Comparison of ENCODE assay signal across 25 cellular contexts in the genomic region with DNA sequence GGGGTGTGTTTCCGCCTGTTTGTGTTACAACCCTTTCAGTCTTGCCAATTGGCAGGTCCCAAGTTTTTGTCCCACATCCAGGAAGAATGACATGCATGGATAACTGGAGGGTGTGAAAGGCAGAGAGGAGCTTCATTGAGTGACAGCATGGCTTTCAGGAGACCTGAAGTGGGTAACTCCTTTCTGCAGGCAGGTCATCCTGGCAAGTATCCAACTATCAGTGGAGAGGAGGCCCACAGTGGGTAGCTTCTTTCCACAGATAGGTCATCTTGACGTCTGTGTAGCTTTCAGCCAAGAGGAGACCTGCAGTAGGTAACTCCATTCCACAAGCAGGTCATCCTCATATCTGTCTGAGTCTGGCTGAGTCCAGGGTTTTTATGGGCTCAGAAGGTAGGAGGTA.
"Had no signal": no experiment of that assay in that cellular context is flagged by ENCODE, and none has a peak within 500 bp of the region (broad histone marks: within the 10 kb centered on the region; RNA-seq: fewer than 3 reads in every experiment).

No MANE protein-coding gene starts in this region.

- H3K27me3 ChIP-seq: ovary, right atrium auricular region, right lobe of liver, stomach, suprapubic skin, tibial artery, upper lobe of right lung had no signal

- H3K9me3 ChIP-seq: left ventricle myocardium inferior, ovary, right atrium auricular region, right lobe of liver, suprapubic skin, thoracic aorta, upper lobe of right lung had no signal

- H3K4me3 ChIP-seq: left ventricle myocardium inferior, lung, mucosa of descending colon, ovary, right atrium auricular region, right lobe of liver, stomach, suprapubic skin, thoracic aorta, tibial artery, upper lobe of right lung had no signal

- FAIRE-seq: islet of Langerhans, kidney, urothelium cell line had no signal

- ATAC-seq: mucosa of descending colon; naive thymus-derived CD4-positive, alpha-beta T cell; right lobe of liver; stimulated activated naive CD8-positive, alpha-beta T cell treated with anti-CD3 and anti-CD28 coated beads, Interleukin-15, Interleukin-2, amounts not matched to agents 100 U/mL and 50 U/mL, for 24 hours had no signal

- H3K27ac ChIP-seq: left ventricle myocardium inferior, ovary, right atrium auricular region, right lobe of liver, stomach, suprapubic skin, thoracic aorta, tibial artery, upper lobe of right lung had no signal

- H3K4me1 ChIP-seq: left ventricle myocardium inferior, right atrium auricular region, right lobe of liver, stomach, suprapubic skin, tibial artery, upper lobe of right lung had no signal

- H3K36me3 ChIP-seq: left ventricle myocardium inferior, ovary, right atrium auricular region, right lobe of liver, stomach, suprapubic skin, thoracic aorta, tibial artery, upper lobe of right lung had no signal

- DNase-seq: immature natural killer cell; mesendoderm; midbrain; mucosa of descending colon; naive thymus-derived CD4-positive, alpha-beta T cell; ovary; right lobe of liver; stimulated activated CD4-positive, alpha-beta T cell treated with anti-CD3 and anti-CD28 coated beads, Interleukin-12 subunit alpha, Interleukin-12 subunit beta, amount 100 ng/mL, for 4 hours; stimulated activated CD4-positive, alpha-beta T cell treated with anti-CD3 and anti-CD28 coated beads, Interleukin-15, amount 100 ng/mL, for 24 hours; stimulated activated CD4-positive, alpha-beta T cell treated with anti-CD3 and anti-CD28 coated beads, Interleukin-2, amount 100 ng/mL, for 24 hours; stimulated activated CD4-positive, alpha-beta T cell treated with anti-CD3 and anti-CD28 coated beads, Interleukin-4, amount 100 ng/mL, for 1 hour; stimulated activated naive B cell treated with anti-CD40 and anti-IgM and Interleukin-4, amounts not matched to agents 10 μg/mL and 1 μg/mL and 100 μg/mL, for 72 hours; stimulated activated naive CD8-positive, alpha-beta T cell treated with anti-CD3 and anti-CD28 coated beads, Interleukin-15, Interleukin-2, amounts not matched to agents 100 U/mL and 50 U/mL, for 24 hours; stomach; tibial artery; trophoblast cell; upper lobe of right lung had no signal
